ENCODE assay signal across 13 cellular contexts in genomic region chr10:97718659-97719142, GRCh38. TPM values are rescaled to one million over a fixed set of nuclear protein-coding genes. Genes with fewer than 3 reads are reported as not detected.
A peak's percentile ranks its signal among the peaks of the same experiment; 100 is the strongest.
DNase-seq lines count a peak whose midpoint lies in the region; ATAC-seq, FAIRE-seq and TF ChIP-seq lines count a peak whose summit lies in the region.
"Had no signal": no experiment of that assay in that cellular context is flagged by ENCODE, and none has a peak within 500 bp of the region (broad histone marks: within the 10 kb centered on the region; RNA-seq: fewer than 3 reads in every experiment).

No MANE protein-coding gene starts in this region.

- no peak for TF ChIP-seq POLR2A in GM12892 (IDR thresholded peaks at IDR 0.05; ENCODE audit: low read depth, low read length)

- H3K36me3 Mint-ChIP-seq in nephron progenitor cell (ENCODE audit: low read depth) = peaks cover 48% of the 10 kb centered on the region
- no peaks in the 10 kb centered on the region for H3K36me3 Mint-ChIP-seq in activated T-helper 17 cell treated with anti-CD3 and anti-CD28 coated beads, Interleukin-2, amount 50 U/mL, for 72 hours (ENCODE audit: low read depth)
- H3K36me3 Mint-ChIP-seq: activated naive CD8-positive, alpha-beta T cell treated with anti-CD3 and anti-CD28 coated beads, Interleukin-2, amount 10 ng/mL, durations not matched to agents 7 days and 5 days; memory B cell had no signal

- no peaks in the 10 kb centered on the region for H3K9me3 Mint-ChIP-seq in nephron progenitor cell
- H3K9me3 Mint-ChIP-seq in activated T-helper 17 cell treated with anti-CD3 and anti-CD28 coated beads, Interleukin-2, amount 50 U/mL, for 72 hours = no peaks in the 10 kb centered on the region
- H3K9me3 Mint-ChIP-seq: activated naive CD8-positive, alpha-beta T cell treated with anti-CD3 and anti-CD28 coated beads, Interleukin-2, amount 10 ng/mL, durations not matched to agents 7 days and 5 days; HFFc6; memory B cell; stimulated activated naive B cell treated with anti-CD40 and anti-IgM and Interleukin-4, amounts not matched to agents 10 μg/mL and 1 μg/mL and 100 μg/mL, for 72 hours had no signal

- DNase-seq in COLO668 (lab: John Stamatoyannopoulos, UW; ENCODE audit: unreplicated experiment) (peak; percentile 79), NCI-H187 (lab: John Stamatoyannopoulos, UW) (peak; percentile 31 to 48), dorsolateral prefrontal cortex (no peak), nephron progenitor cell (no peak), UCSD-AML1 (lab: John Stamatoyannopoulos, UW; ENCODE audit: unreplicated experiment) (no peak), GM12892 (ENCODE audit: insufficient read length) (no peak), DMS114 treated with DMSO at 0.1 percent for 48 hours (lab: John Stamatoyannopoulos, UW; ENCODE audit: unreplicated experiment) (no peak)
- DNase-seq: activated naive CD8-positive, alpha-beta T cell treated with anti-CD3 and anti-CD28 coated beads, Interleukin-2, amount 10 ng/mL, durations not matched to agents 7 days and 5 days; HFFc6; stimulated activated naive B cell treated with anti-CD40 and anti-IgM and Interleukin-4, amounts not matched to agents 10 μg/mL and 1 μg/mL and 100 μg/mL, for 72 hours had no signal

- peak overlapping the region; percentile 13 for H3K4me3 Mint-ChIP-seq in nephron progenitor cell
- no peak overlapping the region for H3K4me3 Mint-ChIP-seq in activated T-helper 17 cell treated with anti-CD3 and anti-CD28 coated beads, Interleukin-2, amount 50 U/mL, for 72 hours
- H3K4me3 Mint-ChIP-seq: activated naive CD8-positive, alpha-beta T cell treated with anti-CD3 and anti-CD28 coated beads, Interleukin-2, amount 10 ng/mL, durations not matched to agents 7 days and 5 days; HFFc6; memory B cell; stimulated activated naive B cell treated with anti-CD40 and anti-IgM and Interleukin-4, amounts not matched to agents 10 μg/mL and 1 μg/mL and 100 μg/mL, for 72 hours had no signal

- peaks cover 9% of the 10 kb centered on the region for H3K27me3 Mint-ChIP-seq in nephron progenitor cell (ENCODE audit: low read depth, poor library complexity)
- H3K27me3 Mint-ChIP-seq in activated T-helper 17 cell treated with anti-CD3 and anti-CD28 coated beads, Interleukin-2, amount 50 U/mL, for 72 hours = no peaks in the 10 kb centered on the region
- H3K27me3 Mint-ChIP-seq: memory B cell had no signal

- peak overlapping the region in 31 of 59 donors; percentile 1 to 80 (median 49) for H3K27ac ChIP-seq in dorsolateral prefrontal cortex

- H3K27me3 ChIP-seq in dorsolateral prefrontal cortex = no peaks in the 10 kb centered on the region

- H3K4me1 Mint-ChIP-seq in nephron progenitor cell = peaks cover 62% of the 10 kb centered on the region
- no peaks in the 10 kb centered on the region for H3K4me1 Mint-ChIP-seq in activated T-helper 17 cell treated with anti-CD3 and anti-CD28 coated beads, Interleukin-2, amount 50 U/mL, for 72 hours

- H3K27ac Mint-ChIP-seq in nephron progenitor cell = peak overlapping the region; percentile 9
- no peak overlapping the region for H3K27ac Mint-ChIP-seq in activated T-helper 17 cell treated with anti-CD3 and anti-CD28 coated beads, Interleukin-2, amount 50 U/mL, for 72 hours
- H3K27ac Mint-ChIP-seq: activated naive CD8-positive, alpha-beta T cell treated with anti-CD3 and anti-CD28 coated beads, Interleukin-2, amount 10 ng/mL, durations not matched to agents 7 days and 5 days; HFFc6; memory B cell; stimulated activated naive B cell treated with anti-CD40 and anti-IgM and Interleukin-4, amounts not matched to agents 10 μg/mL and 1 μg/mL and 100 μg/mL, for 72 hours had no signal

- no peak for TF ChIP-seq CTCF in dorsolateral prefrontal cortex (IDR thresholded peaks at IDR 0.05 in 54 of 56, conservative IDR thresholded peaks at IDR 0.05 in 2 of 56; ENCODE audit: low read depth in 1 of 56, partially characterized antibody in 56 of 56)
- no peak for TF ChIP-seq CTCF in nephron progenitor cell (IDR thresholded peaks at IDR 0.05)

- no peak for FAIRE-seq in GM12892 (lab: Jason Lieb, UNC)
- FAIRE-seq: G401.6 had no signal

- peak overlapping the region in 15 of 59 donors; percentile 1 to 43 (median 15) for H3K4me3 ChIP-seq in dorsolateral prefrontal cortex

- ATAC-seq in activated T-helper 17 cell treated with anti-CD3 and anti-CD28 coated beads, Interleukin-2, amount 50 U/mL, for 72 hours (replicated peaks) = no peak
- ATAC-seq: stimulated activated naive B cell treated with anti-CD40 and anti-IgM and Interleukin-4, amounts not matched to agents 10 μg/mL and 1 μg/mL and 100 μg/mL, for 72 hours had no signal

- intact Hi-C loops in dorsolateral prefrontal cortex (cut with DNase I) = no loop called here

RNA-seq across cellular contexts. Expression of gene MARVELD1, which starts 5.2 kb away (rescaled TPM):
- 10 to 100 TPM in 2 of 120 experiments, 1 to 10 TPM in 118; 2.5 to 12.7 (median 4.8) TPM for total RNA-seq in dorsolateral prefrontal cortex
- polyA plus RNA-seq in GM12892 (2012; ENCODE audit: missing spikeins) = 0.42 TPM
- 1 to 10 TPM; 2.0 TPM for total RNA-seq in activated T-helper 17 cell treated with anti-CD3 and anti-CD28 coated beads, Interleukin-2, amount 50 U/mL, for 72 hours

RNA-seq across cellular contexts. Expression of gene ZFYVE27, which starts 18.2 kb away (rescaled TPM):
- total RNA-seq in dorsolateral prefrontal cortex = 10 to 100 TPM; 47.7 to 82.7 (median 64.5) TPM
- 17.2 TPM for polyA plus RNA-seq in GM12892 (2012; ENCODE audit: missing spikeins)
- total RNA-seq in activated T-helper 17 cell treated with anti-CD3 and anti-CD28 coated beads, Interleukin-2, amount 50 U/mL, for 72 hours = 10 to 100 TPM; 31.1 to 36.8 TPM

RNA-seq across cellular contexts. Expression of gene AVPI1, which starts 31.7 kb away (rescaled TPM):
- 10 to 100 TPM; 15.7 to 41.1 (median 27.6) TPM for total RNA-seq in dorsolateral prefrontal cortex
- polyA plus RNA-seq in GM12892 (2012; ENCODE audit: missing spikeins) = 0.53 TPM
- total RNA-seq in activated T-helper 17 cell treated with anti-CD3 and anti-CD28 coated beads, Interleukin-2, amount 50 U/mL, for 72 hours = 1 to 10 TPM; 1.5 to 1.9 TPM

RNA-seq across cellular contexts. Expression of gene SFRP5, which starts 53.1 kb away (rescaled TPM):
- total RNA-seq in dorsolateral prefrontal cortex = 1 to 10 TPM in 59 of 120 experiments, under 1 TPM in 57, not detected in 4; 0.33 to 3.5 (median 1.0) TPM
- polyA plus RNA-seq in GM12892 (2012; ENCODE audit: missing spikeins) = not detected
- total RNA-seq in activated T-helper 17 cell treated with anti-CD3 and anti-CD28 coated beads, Interleukin-2, amount 50 U/mL, for 72 hours = not detected
- total RNA-seq: HFFc6 had no signal

Comparison
In these comparisons a context has a peak if more than half of its experiments do, and no peak if none do; other contexts are left out.
1. DNase-seq: peak in COLO668 (single experiment) and NCI-H187 (2 of 2); none in dorsolateral prefrontal cortex (0 of 10), nephron progenitor cell (single experiment), UCSD-AML1 (single experiment), GM12892 (single experiment) and DMS114 treated with DMSO at 0.1 percent for 48 hours (single experiment).
2. RNA of gene AVPI1, which starts 31.7 kb away (total RNA-seq): 15.7 to 41.1 TPM in dorsolateral prefrontal cortex; 1.5 to 1.9 TPM in activated T-helper 17 cell treated with anti-CD3 and anti-CD28 coated beads, Interleukin-2, amount 50 U/mL, for 72 hours; every median in the first group is over 4 times any median in the second.